Comparison of ENCODE assay signal across 8 cellular contexts in the genomic region with DNA sequence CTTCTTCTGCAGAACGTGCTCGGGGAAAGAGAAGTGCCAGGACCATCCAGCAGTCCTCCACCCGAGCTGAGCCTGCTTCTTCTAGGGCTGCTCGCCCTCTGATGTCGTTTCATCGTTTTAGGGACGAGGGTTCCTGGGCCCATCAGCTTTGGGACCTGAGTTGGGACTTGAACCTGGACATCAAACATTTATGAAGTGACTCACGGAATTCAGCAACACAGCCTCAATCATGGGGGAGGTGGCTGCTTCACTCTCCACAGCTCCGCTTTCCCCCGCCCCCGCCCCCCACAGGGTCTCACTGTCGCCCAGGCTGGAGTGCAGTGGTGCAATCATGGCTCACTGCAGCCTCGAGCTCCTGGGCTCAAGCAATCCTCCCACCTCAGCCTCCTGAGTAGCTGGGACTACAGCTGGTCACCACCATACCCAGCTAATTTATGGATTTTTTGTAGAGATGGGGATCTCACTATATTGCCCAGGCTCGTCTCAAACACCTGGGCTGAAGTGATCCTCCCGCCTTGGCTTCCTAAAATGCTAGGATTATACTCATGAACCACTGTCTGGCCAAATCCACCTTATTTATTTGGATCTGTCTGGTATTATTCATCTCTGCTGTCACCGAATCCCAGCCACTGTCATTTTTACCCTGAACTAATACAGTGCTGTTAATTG. TPM values are rescaled to one million over a fixed set of nuclear protein-coding genes. Genes with fewer than 3 reads are reported as not detected.
DNase-seq lines count a peak whose midpoint lies in the region; ATAC-seq and TF ChIP-seq lines count a peak whose summit lies in the region.

No MANE protein-coding gene starts in this region.

- peak overlapping the region; percentile 90 for H3K27ac Mint-ChIP-seq in CD4-positive, alpha-beta T cell
- peak overlapping the region; percentile 84 for H3K27ac Mint-ChIP-seq in activated T-helper 1 cell treated with anti-CD3 and anti-CD28 coated beads, Interleukin-12 subunit alpha, Interleukin-12 subunit beta, Interleukin-2, Interleukin-4 antibody, amounts not matched to agents 30 ng/mL and 10 ng/mL and 1 ng/mL, durations not matched to agents 14 hours and 24 hours and 36 hours

- peak overlapping the region; percentile 98 for H3K9ac ChIP-seq in smooth muscle cell (ENCODE audit: low read depth)

- no peaks in the 10 kb centered on the region for H3K27me3 ChIP-seq in CD4-positive, alpha-beta T cell (ENCODE audit: control insufficient read depth, insufficient read depth, low read length)
- no peaks in the 10 kb centered on the region for H3K27me3 ChIP-seq in smooth muscle cell (ENCODE audit: low read depth)

- ATAC-seq in CD4-positive, alpha-beta T cell (ENCODE audit: poor library complexity) = peak; percentile 8
- ATAC-seq in HG03565 (IDR thresholded peaks at IDR 0.05; ENCODE audit: unreplicated experiment) = peak; percentile 1
- ATAC-seq in esophagus mucosa = no peak
- no peak for ATAC-seq in GM19395 (IDR thresholded peaks at IDR 0.05; ENCODE audit: unreplicated experiment)
- no peak for ATAC-seq in HG02938 (IDR thresholded peaks at IDR 0.05; ENCODE audit: unreplicated experiment)

- H3K4me1 Mint-ChIP-seq in CD4-positive, alpha-beta T cell (ENCODE audit: low read depth) = peaks cover 39% of the 10 kb centered on the region
- H3K4me1 Mint-ChIP-seq in activated T-helper 1 cell treated with anti-CD3 and anti-CD28 coated beads, Interleukin-12 subunit alpha, Interleukin-12 subunit beta, Interleukin-2, Interleukin-4 antibody, amounts not matched to agents 30 ng/mL and 10 ng/mL and 1 ng/mL, durations not matched to agents 14 hours and 24 hours and 36 hours (ENCODE audit: low read depth) = peaks cover 31% of the 10 kb centered on the region

- WGBS in smooth muscle cell (ENCODE audit: low lambda C conversion rate) = 48% methylated on average over 16 of the region's 16 CpGs

- POLR2A ChIA-PET in CD4-positive, alpha-beta T cell (lab: Charles Lee) = interaction anchor here (0.7 to 1.8 kb wide), 10 partner anchors 10 to 95 kb away, joined by 3 to 9 read pairs (median 4); a partner anchor contains a TSS

- H3K27me3 Mint-ChIP-seq in CD4-positive, alpha-beta T cell = no peaks in the 10 kb centered on the region
- H3K27me3 Mint-ChIP-seq in activated T-helper 1 cell treated with anti-CD3 and anti-CD28 coated beads, Interleukin-12 subunit alpha, Interleukin-12 subunit beta, Interleukin-2, Interleukin-4 antibody, amounts not matched to agents 30 ng/mL and 10 ng/mL and 1 ng/mL, durations not matched to agents 14 hours and 24 hours and 36 hours (ENCODE audit: insufficient read depth) = peaks cover 4% of the 10 kb centered on the region

- H3K9me3 ChIP-seq in CD4-positive, alpha-beta T cell (ENCODE audit: control insufficient read depth, low read length) = no peaks in the 10 kb centered on the region
- H3K9me3 ChIP-seq in smooth muscle cell (replicated peaks; ENCODE audit: low read depth) = no peaks in the 10 kb centered on the region

- peaks cover 38% of the 10 kb centered on the region for H4K20me1 ChIP-seq in smooth muscle cell (ENCODE audit: low read depth)

- peaks cover 38% of the 10 kb centered on the region for H3K79me2 ChIP-seq in smooth muscle cell (ENCODE audit: low read depth)

- H3K9me3 Mint-ChIP-seq in CD4-positive, alpha-beta T cell = no peaks in the 10 kb centered on the region
- H3K9me3 Mint-ChIP-seq in activated T-helper 1 cell treated with anti-CD3 and anti-CD28 coated beads, Interleukin-12 subunit alpha, Interleukin-12 subunit beta, Interleukin-2, Interleukin-4 antibody, amounts not matched to agents 30 ng/mL and 10 ng/mL and 1 ng/mL, durations not matched to agents 14 hours and 24 hours and 36 hours = no peaks in the 10 kb centered on the region

- H3F3A ChIP-seq in smooth muscle cell (ENCODE audit: low read depth) = no peaks in the 10 kb centered on the region

- H3K4me1 ChIP-seq in smooth muscle cell (ENCODE audit: low read depth) = peaks cover 11% of the 10 kb centered on the region

- H3K36me3 Mint-ChIP-seq in CD4-positive, alpha-beta T cell (ENCODE audit: low read depth) = peaks cover 18% of the 10 kb centered on the region
- H3K36me3 Mint-ChIP-seq in activated T-helper 1 cell treated with anti-CD3 and anti-CD28 coated beads, Interleukin-12 subunit alpha, Interleukin-12 subunit beta, Interleukin-2, Interleukin-4 antibody, amounts not matched to agents 30 ng/mL and 10 ng/mL and 1 ng/mL, durations not matched to agents 14 hours and 24 hours and 36 hours (ENCODE audit: low read depth) = peaks cover 12% of the 10 kb centered on the region

- peak overlapping the region; percentile 97 for H3K4me3 ChIP-seq in smooth muscle cell

- H2AFZ ChIP-seq in smooth muscle cell (ENCODE audit: low read depth) = peak overlapping the region; percentile 50

- no peak for TF ChIP-seq CTCF in CD4-positive, alpha-beta T cell (IDR thresholded peaks at IDR 0.05)
- no peak for TF ChIP-seq CTCF in smooth muscle cell (IDR thresholded peaks at IDR 0.05; ENCODE audit: borderline replicate concordance, insufficient read depth, poor library complexity, severe bottlenecking)

- H3K27ac ChIP-seq in CD4-positive, alpha-beta T cell (ENCODE audit: low read depth, low read length) = peak overlapping the region; percentile 65
- H3K27ac ChIP-seq in smooth muscle cell (ENCODE audit: low read depth) = no peak overlapping the region

- CTCF ChIA-PET in CD4-positive, alpha-beta T cell (lab: Charles Lee) = interaction anchor here (1.1 to 1.7 kb wide), 4 partner anchors 16 to 80 kb away, joined by 3 to 7 read pairs (median 5); a partner anchor contains a TSS

- no peak for DNase-seq in CD4-positive, alpha-beta T cell
- DNase-seq in activated T-helper 1 cell treated with anti-CD3 and anti-CD28 coated beads, Interleukin-12 subunit alpha, Interleukin-12 subunit beta, Interleukin-2, Interleukin-4 antibody, amounts not matched to agents 30 ng/mL and 10 ng/mL and 1 ng/mL, durations not matched to agents 14 hours and 24 hours and 36 hours (ENCODE audit: low spot score) = no peak
- DNase-seq in hepatic stellate cell (ENCODE audit: low spot score) (peak; percentile 30), smooth muscle cell (lab: John Stamatoyannopoulos, UW; ENCODE audit: unreplicated experiment) (peak; percentile 28)

- H3K4me2 ChIP-seq in smooth muscle cell = peak overlapping the region; percentile 100

- peak overlapping the region; percentile 94 for H3K4me3 Mint-ChIP-seq in CD4-positive, alpha-beta T cell
- H3K4me3 Mint-ChIP-seq in activated T-helper 1 cell treated with anti-CD3 and anti-CD28 coated beads, Interleukin-12 subunit alpha, Interleukin-12 subunit beta, Interleukin-2, Interleukin-4 antibody, amounts not matched to agents 30 ng/mL and 10 ng/mL and 1 ng/mL, durations not matched to agents 14 hours and 24 hours and 36 hours = peak overlapping the region; percentile 97

- H3K36me3 ChIP-seq in smooth muscle cell (ENCODE audit: low read depth) = no peaks in the 10 kb centered on the region

- intact Hi-C loops in CD4-positive, alpha-beta T cell (cut with DNase I, micrococcal nuclease) = loop anchor here (1.0 to 2.0 kb wide), 6 partner anchors 15 to 63 kb away; a partner anchor contains a TSS
- intact Hi-C loops in activated T-helper 1 cell treated with anti-CD3 and anti-CD28 coated beads, Interleukin-12 subunit alpha, Interleukin-12 subunit beta, Interleukin-2, Interleukin-4 antibody, amounts not matched to agents 30 ng/mL and 10 ng/mL and 1 ng/mL, durations not matched to agents 14 hours and 24 hours and 36 hours (cut with micrococcal nuclease) = loop anchor here (1.0 to 10.0 kb wide), 8 partner anchors 15 to 879 kb away; a partner anchor contains a TSS

RNA-seq across cellular contexts. Expression of a gene that starts 0.7 kb away (rescaled TPM):
- 10 to 100 TPM; 56.1 to 56.9 TPM for total RNA-seq in CD4-positive, alpha-beta T cell
- 93.7 and 103 TPM in 2 replicates for total RNA-seq in activated T-helper 1 cell treated with anti-CD3 and anti-CD28 coated beads, Interleukin-12 subunit alpha, Interleukin-12 subunit beta, Interleukin-2, Interleukin-4 antibody, amounts not matched to agents 30 ng/mL and 10 ng/mL and 1 ng/mL, durations not matched to agents 14 hours and 24 hours and 36 hours
- total RNA-seq in smooth muscle cell (47.5 and 55.5 TPM in 2 replicates), esophagus mucosa (102 TPM)
- polyA plus RNA-seq in smooth muscle cell = 80.3 and 87.6 TPM in 2 replicates

RNA-seq across cellular contexts. Expression of a gene that starts 16.0 kb away (rescaled TPM):
- 10 to 100 TPM; 28.9 to 30.3 TPM for total RNA-seq in CD4-positive, alpha-beta T cell
- total RNA-seq in activated T-helper 1 cell treated with anti-CD3 and anti-CD28 coated beads, Interleukin-12 subunit alpha, Interleukin-12 subunit beta, Interleukin-2, Interleukin-4 antibody, amounts not matched to agents 30 ng/mL and 10 ng/mL and 1 ng/mL, durations not matched to agents 14 hours and 24 hours and 36 hours = 57.7 and 62.8 TPM in 2 replicates
- total RNA-seq in smooth muscle cell (43.6 and 53.1 TPM in 2 replicates), esophagus mucosa (28.2 TPM)
- 35.6 and 41.9 TPM in 2 replicates for polyA plus RNA-seq in smooth muscle cell

RNA-seq across cellular contexts. Expression of a gene that starts 30.9 kb away (rescaled TPM):
- 10 to 100 TPM; 37.8 to 38.9 TPM for total RNA-seq in CD4-positive, alpha-beta T cell
- total RNA-seq in activated T-helper 1 cell treated with anti-CD3 and anti-CD28 coated beads, Interleukin-12 subunit alpha, Interleukin-12 subunit beta, Interleukin-2, Interleukin-4 antibody, amounts not matched to agents 30 ng/mL and 10 ng/mL and 1 ng/mL, durations not matched to agents 14 hours and 24 hours and 36 hours = 52.1 and 52.4 TPM in 2 replicates
- total RNA-seq in smooth muscle cell (14.2 and 24.1 TPM in 2 replicates), esophagus mucosa (43.3 TPM)
- polyA plus RNA-seq in smooth muscle cell = 20.8 and 23.7 TPM in 2 replicates

RNA-seq across cellular contexts. Expression of a gene that starts 32.8 kb away (rescaled TPM):
- 10 to 100 TPM; 21.5 to 26.8 TPM for total RNA-seq in CD4-positive, alpha-beta T cell
- 72.6 and 73.2 TPM in 2 replicates for total RNA-seq in activated T-helper 1 cell treated with anti-CD3 and anti-CD28 coated beads, Interleukin-12 subunit alpha, Interleukin-12 subunit beta, Interleukin-2, Interleukin-4 antibody, amounts not matched to agents 30 ng/mL and 10 ng/mL and 1 ng/mL, durations not matched to agents 14 hours and 24 hours and 36 hours
- total RNA-seq in smooth muscle cell (52.4 and 53.7 TPM in 2 replicates), esophagus mucosa (62.5 TPM)
- polyA plus RNA-seq in smooth muscle cell = 37.1 and 40.2 TPM in 2 replicates

RNA-seq across cellular contexts. Expression of a gene that starts 47.5 kb away (rescaled TPM):
- total RNA-seq in CD4-positive, alpha-beta T cell = under 1 TPM; 0.16 to 0.53 TPM
- total RNA-seq in activated T-helper 1 cell treated with anti-CD3 and anti-CD28 coated beads, Interleukin-12 subunit alpha, Interleukin-12 subunit beta, Interleukin-2, Interleukin-4 antibody, amounts not matched to agents 30 ng/mL and 10 ng/mL and 1 ng/mL, durations not matched to agents 14 hours and 24 hours and 36 hours = 0.17 and 0.29 TPM in 2 replicates
- 0.04 and 0.22 TPM in 2 replicates for total RNA-seq in smooth muscle cell
- not detected in 2 replicates for polyA plus RNA-seq in smooth muscle cell
- not detected for total RNA-seq in esophagus mucosa

Comparison
In these comparisons a context has a peak if more than half of its experiments do, and no peak if none do; other contexts are left out.
1. ATAC-seq: peak in CD4-positive, alpha-beta T cell (single experiment) and HG03565 (single experiment); none in esophagus mucosa (single experiment), GM19395 (single experiment) and HG02938 (single experiment).
2. DNase-seq: peak in hepatic stellate cell (single experiment) and smooth muscle cell (single experiment); none in CD4-positive, alpha-beta T cell (0 of 10) and activated T-helper 1 cell treated with anti-CD3 and anti-CD28 coated beads, Interleukin-12 subunit alpha, Interleukin-12 subunit beta, Interleukin-2, Interleukin-4 antibody, amounts not matched to agents 30 ng/mL and 10 ng/mL and 1 ng/mL, durations not matched to agents 14 hours and 24 hours and 36 hours (single experiment).